Comparison of ENCODE assay signal across 2 cellular contexts in the genomic region with DNA sequence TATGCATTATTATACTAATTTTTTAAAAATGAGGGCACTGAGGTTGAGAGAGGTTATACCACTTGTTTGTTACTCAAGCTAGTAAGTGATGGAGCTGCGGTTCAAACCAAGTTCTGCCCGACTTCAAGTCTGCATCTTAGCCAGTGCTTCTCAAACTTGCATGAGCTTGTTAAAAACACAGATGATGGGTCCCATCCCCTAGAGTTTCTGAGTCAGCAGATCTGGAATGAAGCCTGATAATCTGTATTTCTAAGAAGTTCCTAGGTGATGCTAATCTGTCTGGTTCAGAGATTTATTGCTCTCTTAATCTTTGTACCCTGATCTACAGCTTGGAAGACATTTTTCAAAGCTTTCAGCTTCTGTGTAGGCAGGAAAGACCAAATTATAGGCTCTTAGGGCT.
A peak's percentile ranks its signal among the peaks of the same experiment; 100 is the strongest.
TF ChIP-seq lines count a peak whose summit lies in the region.

No MANE protein-coding gene starts in this region.

TF ChIP-seq in HepG2, 621 proteins besides CTCF, POLR2A, EP300 and RAD21:
- peak in 1 of 2 experiments; percentile 67; a peak in 2 of 4 replicates for TF ChIP-seq MAFK (conservative IDR thresholded peaks at IDR 0.05 in 1 of 2, IDR thresholded peaks at IDR 0.05 in 1 of 2; ENCODE audit: low read length in 2 of 2)
- TF ChIP-seq MAFF (IDR thresholded peaks at IDR 0.05; ENCODE audit: low read depth, low read length) = 0 out of 2 replicates have a peak, but pooled peaks have one; percentile 20
- no peak for TF ChIP-seq ZBTB34 (CRISPR knock-in tag; IDR thresholded peaks at IDR 0.05)

TF ChIP-seq in GM12878, 131 proteins besides CTCF, POLR2A, EP300 and RAD21 (continued from another document):
- TF ChIP-seq, protein P1, sequence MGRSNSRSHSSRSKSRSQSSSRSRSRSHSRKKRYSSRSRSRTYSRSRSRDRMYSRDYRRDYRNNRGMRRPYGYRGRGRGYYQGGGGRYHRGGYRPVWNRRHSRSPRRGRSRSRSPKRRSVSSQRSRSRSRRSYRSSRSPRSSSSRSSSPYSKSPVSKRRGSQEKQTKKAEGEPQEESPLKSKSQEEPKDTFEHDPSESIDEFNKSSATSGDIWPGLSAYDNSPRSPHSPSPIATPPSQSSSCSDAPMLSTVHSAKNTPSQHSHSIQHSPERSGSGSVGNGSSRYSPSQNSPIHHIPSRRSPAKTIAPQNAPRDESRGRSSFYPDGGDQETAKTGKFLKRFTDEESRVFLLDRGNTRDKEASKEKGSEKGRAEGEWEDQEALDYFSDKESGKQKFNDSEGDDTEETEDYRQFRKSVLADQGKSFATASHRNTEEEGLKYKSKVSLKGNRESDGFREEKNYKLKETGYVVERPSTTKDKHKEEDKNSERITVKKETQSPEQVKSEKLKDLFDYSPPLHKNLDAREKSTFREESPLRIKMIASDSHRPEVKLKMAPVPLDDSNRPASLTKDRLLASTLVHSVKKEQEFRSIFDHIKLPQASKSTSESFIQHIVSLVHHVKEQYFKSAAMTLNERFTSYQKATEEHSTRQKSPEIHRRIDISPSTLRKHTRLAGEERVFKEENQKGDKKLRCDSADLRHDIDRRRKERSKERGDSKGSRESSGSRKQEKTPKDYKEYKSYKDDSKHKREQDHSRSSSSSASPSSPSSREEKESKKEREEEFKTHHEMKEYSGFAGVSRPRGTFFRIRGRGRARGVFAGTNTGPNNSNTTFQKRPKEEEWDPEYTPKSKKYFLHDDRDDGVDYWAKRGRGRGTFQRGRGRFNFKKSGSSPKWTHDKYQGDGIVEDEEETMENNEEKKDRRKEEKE (IDR thresholded peaks at IDR 0.05) = no peak
- TF ChIP-seq JUND (IDR thresholded peaks at IDR 0.05; ENCODE audit: low read depth, low read length) = no peak
- TF ChIP-seq BCL3 (IDR thresholded peaks at IDR 0.05; ENCODE audit: borderline replicate concordance, insufficient read depth, low read depth, low read length, poor library complexity, severe bottlenecking) = no peak
- TF ChIP-seq BRCA1 (IDR thresholded peaks at IDR 0.05; ENCODE audit: low read depth, low read length) = no peak
- no peak for TF ChIP-seq ELK1 (IDR thresholded peaks at IDR 0.05; ENCODE audit: low read depth, low read length)
- TF ChIP-seq NFXL1 (IDR thresholded peaks at IDR 0.05; ENCODE audit: borderline replicate concordance) = no peak
- TF ChIP-seq E2F4 (IDR thresholded peaks at IDR 0.05; ENCODE audit: low read depth, low read length) = no peak
TF ChIP-seq in GM12878: peak in this region for 0.
